14 cellular contexts compared by ENCODE assay signal in genomic region chr1:155479205-155479604, GRCh38.
DNase-seq lines count a peak whose midpoint lies in the region; ATAC-seq and TF ChIP-seq lines count a peak whose summit lies in the region.
"Had no signal": no experiment of that assay in that cellular context is flagged by ENCODE, and none has a peak within 500 bp of the region (broad histone marks: within the 10 kb centered on the region; RNA-seq: fewer than 3 reads in every experiment).

No MANE protein-coding gene starts in this region.

- H3K27me3 ChIP-seq in Karpas-422 (ENCODE audit: low read length): no peaks in the 10 kb centered on the region
- H3K27me3 ChIP-seq in brain microvascular endothelial cell (replicated peaks): no peaks in the 10 kb centered on the region
- no peaks in the 10 kb centered on the region for H3K27me3 ChIP-seq in tibial nerve

- H3K27ac ChIP-seq in Karpas-422 (ENCODE audit: low read length): peak overlapping the region; percentile 32
- H3K27ac ChIP-seq in brain microvascular endothelial cell: no peak overlapping the region
- H3K27ac ChIP-seq in tibial nerve: no peak overlapping the region
- H3K27ac ChIP-seq: coronary artery had no signal

- TF ChIP-seq EP300 in tibial nerve (IDR thresholded peaks at IDR 0.05): no peak

- no peaks in the 10 kb centered on the region for H4K20me1 ChIP-seq in Karpas-422 (ENCODE audit: insufficient read depth, low read depth, low read length)

- H3K4me3 ChIP-seq in AG10803 (ENCODE audit: low read length) (no peak overlapping the region), Karpas-422 (ENCODE audit: low read length) (no peak overlapping the region), brain microvascular endothelial cell (ENCODE audit: low read depth, low read length) (no peak overlapping the region), tibial nerve (no peak overlapping the region)
- H3K4me3 ChIP-seq: coronary artery had no signal

- DNase-seq in AG10803 (ENCODE audit: low read depth) (peak; percentile 57), Karpas-422 (peak; percentile 71), brain microvascular endothelial cell (peak; percentile 68), kidney glomerular epithelial cell (lab: John Stamatoyannopoulos, UW) (peak; percentile 87), tibial nerve (ENCODE audit: low spot score in 2 of 2) (no peak), SW 1271 (lab: John Stamatoyannopoulos, UW) (no peak)
- no peak for DNase-seq in stimulated activated CD4-positive, alpha-beta T cell treated with anti-CD3 and anti-CD28 coated beads, Interleukin-4, amount 100 ng/mL, for 4 hours
- DNase-seq: activated CD8-positive, alpha-beta memory T cell treated with anti-CD3 and anti-CD28 coated beads, Interleukin-2, amount 10 ng/mL, durations not matched to agents 7 days and 5 days; CD4-positive, alpha-beta T cell; NCI-H1105; NCI-H526; occipital lobe had no signal

- in situ Hi-C loops in brain microvascular endothelial cell (cut with HindIII; ENCODE audit: low pct_ligation_motif_present, low sequenced_read_pairs): no loop called here

- ATAC-seq in GM21381 (IDR thresholded peaks at IDR 0.05; ENCODE audit: unreplicated experiment): no peak
- ATAC-seq: activated CD8-positive, alpha-beta memory T cell treated with anti-CD3 and anti-CD28 coated beads, Interleukin-2, amount 10 ng/mL, durations not matched to agents 7 days and 5 days had no signal

- 83 to 91% methylated on average over 2 of the region's 2 CpGs for WGBS in tibial nerve, 2 donors

- H3K4me1 ChIP-seq in Karpas-422 (ENCODE audit: low read length) (peaks cover 32% of the 10 kb centered on the region), tibial nerve (peaks cover 0 to 30% (median 0%) of the 10 kb centered on the region in 4 donors)

- no peak for TF ChIP-seq POLR2A in tibial nerve (IDR thresholded peaks at IDR 0.05)

- H3K4me2 ChIP-seq in Karpas-422 (ENCODE audit: low read depth, low read length, poor library complexity, severe bottlenecking): peak overlapping the region; percentile 13

- H2AFZ ChIP-seq in Karpas-422 (ENCODE audit: low read length): no peak overlapping the region

- H3K79me2 ChIP-seq in Karpas-422 (ENCODE audit: low read length): peaks cover 84% of the 10 kb centered on the region

- H3K9ac ChIP-seq in Karpas-422 (ENCODE audit: low read length): no peak overlapping the region

- TF ChIP-seq CTCF in AG10803 (conservative IDR thresholded peaks at IDR 0.05; ENCODE audit: low read length): no peak
- TF ChIP-seq CTCF in brain microvascular endothelial cell (IDR thresholded peaks at IDR 0.05; ENCODE audit: low read depth, low read length, missing control alignments): no peak
- TF ChIP-seq CTCF in tibial nerve (IDR thresholded peaks at IDR 0.05): no peak

- H3K36me3 ChIP-seq in Karpas-422 (ENCODE audit: insufficient read depth, low read length): peaks cover 44% of the 10 kb centered on the region; the same call in 1 of the 2 replicates
- peaks cover 9% of the 10 kb centered on the region for H3K36me3 ChIP-seq in brain microvascular endothelial cell (replicated peaks)
- H3K36me3 ChIP-seq in tibial nerve: peaks cover 2 to 40% (median 6%) of the 10 kb centered on the region in 3 donors

- no peaks in the 10 kb centered on the region for H3K9me2 ChIP-seq in Karpas-422 (replicated peaks; ENCODE audit: insufficient read depth, low read length)

- H3K9me3 ChIP-seq in Karpas-422 (ENCODE audit: low read length) (no peaks in the 10 kb centered on the region), tibial nerve (no peaks in the 10 kb centered on the region)

Comparison
In these comparisons a context has a peak if more than half of its experiments do, and no peak if none do; other contexts are left out.
1. DNase-seq: peak in AG10803 (single experiment), Karpas-422 (single experiment), brain microvascular endothelial cell (single experiment) and kidney glomerular epithelial cell (single experiment); none in tibial nerve (0 of 2), SW 1271 (0 of 2) and stimulated activated CD4-positive, alpha-beta T cell treated with anti-CD3 and anti-CD28 coated beads, Interleukin-4, amount 100 ng/mL, for 4 hours (0 of 2).